ENCODE assay signal across 8 cellular contexts in genomic region chr17:2395258-2396170, GRCh38. TPM values are rescaled to one million over a fixed set of nuclear protein-coding genes. Genes with fewer than 3 reads are reported as not detected.
A peak's percentile ranks its signal among the peaks of the same experiment; 100 is the strongest.
DNase-seq lines count a peak whose midpoint lies in the region; ATAC-seq and TF ChIP-seq lines count a peak whose summit lies in the region.

No MANE protein-coding gene starts in this region.

- intact Hi-C loops in colonic mucosa (cut with DNase I), result no loop called here

- no peak overlapping the region for H3K9ac ChIP-seq in MM.1S (ENCODE audit: low read length)
- peak overlapping the region; percentile 72 to 89 for H3K9ac ChIP-seq in colonic mucosa (ENCODE audit: low read depth in 2 of 2, low read length in 2 of 2)
- peak overlapping the region; percentile 79 to 92 for H3K9ac ChIP-seq in mucosa of rectum (ENCODE audit: low read depth in 1 of 2, low read length in 2 of 2)

- H3K27me3 ChIP-seq in MM.1S (replicated peaks; ENCODE audit: insufficient read depth, low read length), result no peaks in the 10 kb centered on the region
- no peaks in the 10 kb centered on the region for H3K27me3 ChIP-seq in colonic mucosa
- H3K27me3 ChIP-seq in mucosa of rectum (ENCODE audit: control insufficient read depth in 2 of 2, insufficient read depth in 2 of 2, low read length in 2 of 2), result no peaks in the 10 kb centered on the region

- H3K36me3 ChIP-seq in MM.1S (replicated peaks; ENCODE audit: insufficient read depth, low read length) (no peaks in the 10 kb centered on the region), colonic mucosa (no peaks in the 10 kb centered on the region), mucosa of rectum (ENCODE audit: control insufficient read depth in 2 of 2, insufficient read depth in 2 of 2, low read length in 2 of 2) (no peaks in the 10 kb centered on the region)

- H3K9me2 ChIP-seq in MM.1S (replicated peaks; ENCODE audit: insufficient read depth, low read length), result no peaks in the 10 kb centered on the region

- H3K4me2 ChIP-seq in MM.1S (ENCODE audit: low read depth, low read length), result peak overlapping the region; percentile 60; the same call in 1 of the 2 replicates

- H3K79me2 ChIP-seq in MM.1S (ENCODE audit: low read length), result peaks cover 68% of the 10 kb centered on the region

- H3K27ac ChIP-seq in MM.1S (ENCODE audit: low read length), result no peak overlapping the region
- H3K27ac ChIP-seq in colonic mucosa, result peak overlapping the region; percentile 100
- H3K27ac ChIP-seq in mucosa of rectum (ENCODE audit: low read depth in 2 of 2, low read length in 2 of 2), result peak overlapping the region; percentile 96 to 100

- H3K9me3 ChIP-seq in MM.1S (replicated peaks; ENCODE audit: insufficient read depth, low read length) (no peaks in the 10 kb centered on the region), colonic mucosa (no peaks in the 10 kb centered on the region), mucosa of rectum (ENCODE audit: control insufficient read depth in 2 of 2, low read length in 2 of 2) (no peaks in the 10 kb centered on the region)

- DNase-seq in CD1c-positive myeloid dendritic cell (ENCODE audit: extremely low spot score) (peak; percentile 90), MM.1S (no peak), colonic mucosa (peak; percentile 66), medulla oblongata (ENCODE audit: extremely low spot score) (no peak), midbrain (lab: John Stamatoyannopoulos, UW) (no peak)
- no peak for DNase-seq in stimulated activated CD8-positive, alpha-beta memory T cell treated with anti-CD3 and anti-CD28 coated beads, Interleukin-4, amount 100 ng/mL, for 48 hours

- no peak for ATAC-seq in GM18861 (IDR thresholded peaks at IDR 0.05; ENCODE audit: unreplicated experiment)

- H3K4me1 ChIP-seq in MM.1S (ENCODE audit: low read length), result peaks cover 9% of the 10 kb centered on the region
- H3K4me1 ChIP-seq in colonic mucosa, result peaks cover 49% of the 10 kb centered on the region
- peaks cover 66 to 71% of the 10 kb centered on the region in 2 donors for H3K4me1 ChIP-seq in mucosa of rectum (ENCODE audit: control insufficient read depth in 2 of 2, insufficient read depth in 2 of 2, low read length in 2 of 2)

- no peaks in the 10 kb centered on the region for H4K20me1 ChIP-seq in MM.1S (ENCODE audit: insufficient read depth, low read length)

- peaks cover 25% of the 10 kb centered on the region for H3F3A ChIP-seq in MM.1S (ENCODE audit: insufficient read depth, low read length)

- H2AFZ ChIP-seq in MM.1S (ENCODE audit: low read length), result no peak overlapping the region

- H3K4me3 ChIP-seq in MM.1S (ENCODE audit: low read length) (no peak overlapping the region), colonic mucosa (no peak overlapping the region), mucosa of rectum (ENCODE audit: low read length in 2 of 2) (peak overlapping the region in 1 of 2 donors; percentile 63)

- TF ChIP-seq CTCF in MM.1S (IDR thresholded peaks at IDR 0.05; ENCODE audit: low read length), result no peak
- no peak for TF ChIP-seq CTCF in colonic mucosa (IDR thresholded peaks at IDR 0.05)

RNA-seq across cellular contexts. Expression of gene MNT, which starts 5.3 kb away (rescaled TPM):
- total RNA-seq in colonic mucosa, result 10 to 100 TPM; 20.7 to 29.3 TPM

RNA-seq across cellular contexts. Expression of gene SGSM2, which starts 58.2 kb away (rescaled TPM):
- 10 to 100 TPM; 26.7 to 27.6 TPM for total RNA-seq in colonic mucosa

RNA-seq across cellular contexts. Expression of gene TSR1, which starts 59.3 kb away (rescaled TPM):
- total RNA-seq in colonic mucosa, result 10 to 100 TPM; 13.7 to 28.5 TPM

Comparison
In these comparisons a context has a peak if more than half of its experiments do, and no peak if none do; other contexts are left out.
1. DNase-seq: peak in CD1c-positive myeloid dendritic cell (single experiment) and colonic mucosa (single experiment); none in MM.1S (single experiment), medulla oblongata (single experiment), stimulated activated CD8-positive, alpha-beta memory T cell treated with anti-CD3 and anti-CD28 coated beads, Interleukin-4, amount 100 ng/mL, for 48 hours (single experiment) and midbrain (single experiment).